ENCODE assay signal across 1 cellular context in the genomic region with DNA sequence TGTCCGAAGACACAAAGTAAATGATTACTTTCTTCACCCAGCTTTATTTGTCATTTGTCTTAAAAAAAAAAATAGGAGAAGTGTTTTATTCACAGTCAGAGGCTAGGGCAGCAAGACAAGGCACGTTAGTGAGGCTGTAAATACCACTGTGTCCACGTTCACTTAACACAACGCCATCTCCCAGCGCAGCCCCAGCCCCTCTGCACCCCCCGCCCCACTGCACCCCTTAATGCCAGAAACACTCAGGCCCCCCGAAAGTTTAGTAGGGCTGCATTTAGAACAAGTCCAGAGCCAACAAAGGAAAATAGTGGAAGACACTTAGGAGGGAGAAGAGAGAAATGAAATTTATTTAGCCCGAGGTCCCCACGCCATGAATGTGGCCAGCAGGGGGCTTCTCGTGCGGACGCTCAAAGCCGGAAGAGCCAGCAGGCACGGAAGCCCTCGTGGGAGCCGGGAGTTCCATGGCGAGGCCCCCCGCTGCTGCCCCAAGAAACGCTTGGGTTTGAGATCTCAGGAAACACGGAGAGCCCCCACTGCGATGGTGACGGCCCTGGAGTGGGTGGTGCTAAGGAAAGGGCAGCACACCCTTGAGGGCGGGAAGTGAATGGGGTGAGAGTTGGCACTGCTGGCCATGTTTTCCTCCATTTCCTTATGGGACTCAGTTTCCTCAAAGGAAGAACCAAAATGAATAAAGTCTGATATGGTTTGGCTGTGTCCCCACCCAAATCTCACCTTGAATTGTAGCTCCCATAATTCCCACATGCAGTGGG.
TF ChIP-seq lines count a peak whose summit lies in the region.

No MANE protein-coding gene starts in this region.

TF ChIP-seq in GM12878, 131 proteins besides CTCF, POLR2A, EP300 and RAD21 (continues in another document):
- TF ChIP-seq, protein P1, sequence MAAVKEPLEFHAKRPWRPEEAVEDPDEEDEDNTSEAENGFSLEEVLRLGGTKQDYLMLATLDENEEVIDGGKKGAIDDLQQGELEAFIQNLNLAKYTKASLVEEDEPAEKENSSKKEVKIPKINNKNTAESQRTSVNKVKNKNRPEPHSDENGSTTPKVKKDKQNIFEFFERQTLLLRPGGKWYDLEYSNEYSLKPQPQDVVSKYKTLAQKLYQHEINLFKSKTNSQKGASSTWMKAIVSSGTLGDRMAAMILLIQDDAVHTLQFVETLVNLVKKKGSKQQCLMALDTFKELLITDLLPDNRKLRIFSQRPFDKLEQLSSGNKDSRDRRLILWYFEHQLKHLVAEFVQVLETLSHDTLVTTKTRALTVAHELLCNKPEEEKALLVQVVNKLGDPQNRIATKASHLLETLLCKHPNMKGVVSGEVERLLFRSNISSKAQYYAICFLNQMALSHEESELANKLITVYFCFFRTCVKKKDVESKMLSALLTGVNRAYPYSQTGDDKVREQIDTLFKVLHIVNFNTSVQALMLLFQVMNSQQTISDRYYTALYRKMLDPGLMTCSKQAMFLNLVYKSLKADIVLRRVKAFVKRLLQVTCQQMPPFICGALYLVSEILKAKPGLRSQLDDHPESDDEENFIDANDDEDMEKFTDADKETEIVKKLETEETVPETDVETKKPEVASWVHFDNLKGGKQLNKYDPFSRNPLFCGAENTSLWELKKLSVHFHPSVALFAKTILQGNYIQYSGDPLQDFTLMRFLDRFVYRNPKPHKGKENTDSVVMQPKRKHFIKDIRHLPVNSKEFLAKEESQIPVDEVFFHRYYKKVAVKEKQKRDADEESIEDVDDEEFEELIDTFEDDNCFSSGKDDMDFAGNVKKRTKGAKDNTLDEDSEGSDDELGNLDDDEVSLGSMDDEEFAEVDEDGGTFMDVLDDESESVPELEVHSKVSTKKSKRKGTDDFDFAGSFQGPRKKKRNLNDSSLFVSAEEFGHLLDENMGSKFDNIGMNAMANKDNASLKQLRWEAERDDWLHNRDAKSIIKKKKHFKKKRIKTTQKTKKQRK (IDR thresholded peaks at IDR 0.05; ENCODE audit: low read depth, low read length): no peak
- TF ChIP-seq, protein P2, sequence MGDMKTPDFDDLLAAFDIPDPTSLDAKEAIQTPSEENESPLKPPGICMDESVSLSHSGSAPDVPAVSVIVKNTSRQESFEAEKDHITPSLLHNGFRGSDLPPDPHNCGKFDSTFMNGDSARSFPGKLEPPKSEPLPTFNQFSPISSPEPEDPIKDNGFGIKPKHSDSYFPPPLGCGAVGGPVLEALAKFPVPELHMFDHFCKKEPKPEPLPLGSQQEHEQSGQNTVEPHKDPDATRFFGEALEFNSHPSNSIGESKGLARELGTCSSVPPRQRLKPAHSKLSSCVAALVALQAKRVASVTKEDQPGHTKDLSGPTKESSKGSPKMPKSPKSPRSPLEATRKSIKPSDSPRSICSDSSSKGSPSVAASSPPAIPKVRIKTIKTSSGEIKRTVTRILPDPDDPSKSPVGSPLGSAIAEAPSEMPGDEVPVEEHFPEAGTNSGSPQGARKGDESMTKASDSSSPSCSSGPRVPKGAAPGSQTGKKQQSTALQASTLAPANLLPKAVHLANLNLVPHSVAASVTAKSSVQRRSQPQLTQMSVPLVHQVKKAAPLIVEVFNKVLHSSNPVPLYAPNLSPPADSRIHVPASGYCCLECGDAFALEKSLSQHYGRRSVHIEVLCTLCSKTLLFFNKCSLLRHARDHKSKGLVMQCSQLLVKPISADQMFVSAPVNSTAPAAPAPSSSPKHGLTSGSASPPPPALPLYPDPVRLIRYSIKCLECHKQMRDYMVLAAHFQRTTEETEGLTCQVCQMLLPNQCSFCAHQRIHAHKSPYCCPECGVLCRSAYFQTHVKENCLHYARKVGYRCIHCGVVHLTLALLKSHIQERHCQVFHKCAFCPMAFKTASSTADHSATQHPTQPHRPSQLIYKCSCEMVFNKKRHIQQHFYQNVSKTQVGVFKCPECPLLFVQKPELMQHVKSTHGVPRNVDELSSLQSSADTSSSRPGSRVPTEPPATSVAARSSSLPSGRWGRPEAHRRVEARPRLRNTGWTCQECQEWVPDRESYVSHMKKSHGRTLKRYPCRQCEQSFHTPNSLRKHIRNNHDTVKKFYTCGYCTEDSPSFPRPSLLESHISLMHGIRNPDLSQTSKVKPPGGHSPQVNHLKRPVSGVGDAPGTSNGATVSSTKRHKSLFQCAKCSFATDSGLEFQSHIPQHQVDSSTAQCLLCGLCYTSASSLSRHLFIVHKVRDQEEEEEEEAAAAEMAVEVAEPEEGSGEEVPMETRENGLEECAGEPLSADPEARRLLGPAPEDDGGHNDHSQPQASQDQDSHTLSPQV (IDR thresholded peaks at IDR 0.05): peak; percentile 54; the same call in 1 of the 2 replicates
- TF ChIP-seq IKZF1 (conservative IDR thresholded peaks at IDR 0.05) (peak; percentile 48), EED (IDR thresholded peaks at IDR 0.05; ENCODE audit: low read depth) (no peak), PAX8 (IDR thresholded peaks at IDR 0.05) (no peak), TBL1XR1 (IDR thresholded peaks at IDR 0.05; ENCODE audit: low read depth, low read length) (no peak), ETV6 (conservative IDR thresholded peaks at IDR 0.05 in 1 of 2, IDR thresholded peaks at IDR 0.05 in 1 of 2; ENCODE audit: borderline replicate concordance in 1 of 2, low read depth in 1 of 2) (no peak), IRF4 (IDR thresholded peaks at IDR 0.05; ENCODE audit: low read depth, low read length) (0 out of 2 replicates have a peak, but pooled peaks have one; percentile 22), ZNF274 (IDR thresholded peaks at IDR 0.05; ENCODE audit: insufficient read depth, insufficient read length) (no peak), JUND (IDR thresholded peaks at IDR 0.05; ENCODE audit: low read depth, low read length) (no peak), KLF5 (IDR thresholded peaks at IDR 0.05; ENCODE audit: partially characterized antibody) (no peak), ZSCAN29 (IDR thresholded peaks at IDR 0.05) (no peak), HDAC2 (IDR thresholded peaks at IDR 0.05) (no peak), SMC3 (IDR thresholded peaks at IDR 0.05; ENCODE audit: borderline replicate concordance, low read length) (peak; percentile 67), IKZF2 (IDR thresholded peaks at IDR 0.05) (0 out of 4 replicates have a peak, but pooled peaks of 1 of the 2 experiments have one; percentile 20), MEF2A (IDR thresholded peaks at IDR 0.05; ENCODE audit: insufficient read depth, low read depth, low read length) (no peak), SMAD5 (IDR thresholded peaks at IDR 0.05; ENCODE audit: low read depth) (no peak), YY1 (IDR thresholded peaks at IDR 0.05; ENCODE audit: low read depth, low read length) (peak; percentile 44), NRF1 (conservative IDR thresholded peaks at IDR 0.05; ENCODE audit: low read depth, low read length) (no peak), NR2C2 (IDR thresholded peaks at IDR 0.05; ENCODE audit: borderline replicate concordance, control insufficient read depth, insufficient read length, low read depth) (no peak), SRF (IDR thresholded peaks at IDR 0.05; ENCODE audit: low read depth in 2 of 2, low read length in 2 of 2) (no peak), MYC (IDR thresholded peaks at IDR 0.05; ENCODE audit: insufficient read depth, insufficient read length, insufficient replicate concordance, low read length, severe bottlenecking) (no peak), NBN (IDR thresholded peaks at IDR 0.05) (no peak), MTA2 (IDR thresholded peaks at IDR 0.05; ENCODE audit: low read depth) (no peak), ZNF622 (IDR thresholded peaks at IDR 0.05) (no peak)
- TF ChIP-seq, protein P3, sequence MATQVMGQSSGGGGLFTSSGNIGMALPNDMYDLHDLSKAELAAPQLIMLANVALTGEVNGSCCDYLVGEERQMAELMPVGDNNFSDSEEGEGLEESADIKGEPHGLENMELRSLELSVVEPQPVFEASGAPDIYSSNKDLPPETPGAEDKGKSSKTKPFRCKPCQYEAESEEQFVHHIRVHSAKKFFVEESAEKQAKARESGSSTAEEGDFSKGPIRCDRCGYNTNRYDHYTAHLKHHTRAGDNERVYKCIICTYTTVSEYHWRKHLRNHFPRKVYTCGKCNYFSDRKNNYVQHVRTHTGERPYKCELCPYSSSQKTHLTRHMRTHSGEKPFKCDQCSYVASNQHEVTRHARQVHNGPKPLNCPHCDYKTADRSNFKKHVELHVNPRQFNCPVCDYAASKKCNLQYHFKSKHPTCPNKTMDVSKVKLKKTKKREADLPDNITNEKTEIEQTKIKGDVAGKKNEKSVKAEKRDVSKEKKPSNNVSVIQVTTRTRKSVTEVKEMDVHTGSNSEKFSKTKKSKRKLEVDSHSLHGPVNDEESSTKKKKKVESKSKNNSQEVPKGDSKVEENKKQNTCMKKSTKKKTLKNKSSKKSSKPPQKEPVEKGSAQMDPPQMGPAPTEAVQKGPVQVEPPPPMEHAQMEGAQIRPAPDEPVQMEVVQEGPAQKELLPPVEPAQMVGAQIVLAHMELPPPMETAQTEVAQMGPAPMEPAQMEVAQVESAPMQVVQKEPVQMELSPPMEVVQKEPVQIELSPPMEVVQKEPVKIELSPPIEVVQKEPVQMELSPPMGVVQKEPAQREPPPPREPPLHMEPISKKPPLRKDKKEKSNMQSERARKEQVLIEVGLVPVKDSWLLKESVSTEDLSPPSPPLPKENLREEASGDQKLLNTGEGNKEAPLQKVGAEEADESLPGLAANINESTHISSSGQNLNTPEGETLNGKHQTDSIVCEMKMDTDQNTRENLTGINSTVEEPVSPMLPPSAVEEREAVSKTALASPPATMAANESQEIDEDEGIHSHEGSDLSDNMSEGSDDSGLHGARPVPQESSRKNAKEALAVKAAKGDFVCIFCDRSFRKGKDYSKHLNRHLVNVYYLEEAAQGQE (IDR thresholded peaks at IDR 0.05; ENCODE audit: low read depth, low read length): no peak
- TF ChIP-seq, protein P4, sequence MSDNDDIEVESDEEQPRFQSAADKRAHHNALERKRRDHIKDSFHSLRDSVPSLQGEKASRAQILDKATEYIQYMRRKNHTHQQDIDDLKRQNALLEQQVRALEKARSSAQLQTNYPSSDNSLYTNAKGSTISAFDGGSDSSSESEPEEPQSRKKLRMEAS (IDR thresholded peaks at IDR 0.05; ENCODE audit: low read depth, low read length): peak; percentile 40; the same call in 1 of the 2 replicates
- TF ChIP-seq, protein P5, sequence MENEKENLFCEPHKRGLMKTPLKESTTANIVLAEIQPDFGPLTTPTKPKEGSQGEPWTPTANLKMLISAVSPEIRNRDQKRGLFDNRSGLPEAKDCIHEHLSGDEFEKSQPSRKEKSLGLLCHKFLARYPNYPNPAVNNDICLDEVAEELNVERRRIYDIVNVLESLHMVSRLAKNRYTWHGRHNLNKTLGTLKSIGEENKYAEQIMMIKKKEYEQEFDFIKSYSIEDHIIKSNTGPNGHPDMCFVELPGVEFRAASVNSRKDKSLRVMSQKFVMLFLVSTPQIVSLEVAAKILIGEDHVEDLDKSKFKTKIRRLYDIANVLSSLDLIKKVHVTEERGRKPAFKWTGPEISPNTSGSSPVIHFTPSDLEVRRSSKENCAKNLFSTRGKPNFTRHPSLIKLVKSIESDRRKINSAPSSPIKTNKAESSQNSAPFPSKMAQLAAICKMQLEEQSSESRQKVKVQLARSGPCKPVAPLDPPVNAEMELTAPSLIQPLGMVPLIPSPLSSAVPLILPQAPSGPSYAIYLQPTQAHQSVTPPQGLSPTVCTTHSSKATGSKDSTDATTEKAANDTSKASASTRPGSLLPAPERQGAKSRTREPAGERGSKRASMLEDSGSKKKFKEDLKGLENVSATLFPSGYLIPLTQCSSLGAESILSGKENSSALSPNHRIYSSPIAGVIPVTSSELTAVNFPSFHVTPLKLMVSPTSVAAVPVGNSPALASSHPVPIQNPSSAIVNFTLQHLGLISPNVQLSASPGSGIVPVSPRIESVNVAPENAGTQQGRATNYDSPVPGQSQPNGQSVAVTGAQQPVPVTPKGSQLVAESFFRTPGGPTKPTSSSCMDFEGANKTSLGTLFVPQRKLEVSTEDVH (IDR thresholded peaks at IDR 0.05; ENCODE audit: low read depth, partially characterized antibody): no peak
- TF ChIP-seq, protein P6, sequence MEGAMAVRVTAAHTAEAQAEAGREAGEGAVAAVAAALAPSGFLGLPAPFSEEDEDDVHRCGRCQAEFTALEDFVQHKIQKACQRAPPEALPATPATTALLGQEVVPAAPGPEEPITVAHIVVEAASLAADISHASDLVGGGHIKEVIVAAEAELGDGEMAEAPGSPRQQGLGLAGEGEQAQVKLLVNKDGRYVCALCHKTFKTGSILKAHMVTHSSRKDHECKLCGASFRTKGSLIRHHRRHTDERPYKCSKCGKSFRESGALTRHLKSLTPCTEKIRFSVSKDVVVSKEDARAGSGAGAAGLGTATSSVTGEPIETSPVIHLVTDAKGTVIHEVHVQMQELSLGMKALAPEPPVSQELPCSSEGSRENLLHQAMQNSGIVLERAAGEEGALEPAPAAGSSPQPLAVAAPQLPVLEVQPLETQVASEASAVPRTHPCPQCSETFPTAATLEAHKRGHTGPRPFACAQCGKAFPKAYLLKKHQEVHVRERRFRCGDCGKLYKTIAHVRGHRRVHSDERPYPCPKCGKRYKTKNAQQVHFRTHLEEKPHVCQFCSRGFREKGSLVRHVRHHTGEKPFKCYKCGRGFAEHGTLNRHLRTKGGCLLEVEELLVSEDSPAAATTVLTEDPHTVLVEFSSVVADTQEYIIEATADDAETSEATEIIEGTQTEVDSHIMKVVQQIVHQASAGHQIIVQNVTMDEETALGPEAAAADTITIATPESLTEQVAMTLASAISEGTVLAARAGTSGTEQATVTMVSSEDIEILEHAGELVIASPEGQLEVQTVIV (IDR thresholded peaks at IDR 0.05; ENCODE audit: borderline replicate concordance, partially characterized antibody): peak; percentile 28
- TF ChIP-seq, protein P7, sequence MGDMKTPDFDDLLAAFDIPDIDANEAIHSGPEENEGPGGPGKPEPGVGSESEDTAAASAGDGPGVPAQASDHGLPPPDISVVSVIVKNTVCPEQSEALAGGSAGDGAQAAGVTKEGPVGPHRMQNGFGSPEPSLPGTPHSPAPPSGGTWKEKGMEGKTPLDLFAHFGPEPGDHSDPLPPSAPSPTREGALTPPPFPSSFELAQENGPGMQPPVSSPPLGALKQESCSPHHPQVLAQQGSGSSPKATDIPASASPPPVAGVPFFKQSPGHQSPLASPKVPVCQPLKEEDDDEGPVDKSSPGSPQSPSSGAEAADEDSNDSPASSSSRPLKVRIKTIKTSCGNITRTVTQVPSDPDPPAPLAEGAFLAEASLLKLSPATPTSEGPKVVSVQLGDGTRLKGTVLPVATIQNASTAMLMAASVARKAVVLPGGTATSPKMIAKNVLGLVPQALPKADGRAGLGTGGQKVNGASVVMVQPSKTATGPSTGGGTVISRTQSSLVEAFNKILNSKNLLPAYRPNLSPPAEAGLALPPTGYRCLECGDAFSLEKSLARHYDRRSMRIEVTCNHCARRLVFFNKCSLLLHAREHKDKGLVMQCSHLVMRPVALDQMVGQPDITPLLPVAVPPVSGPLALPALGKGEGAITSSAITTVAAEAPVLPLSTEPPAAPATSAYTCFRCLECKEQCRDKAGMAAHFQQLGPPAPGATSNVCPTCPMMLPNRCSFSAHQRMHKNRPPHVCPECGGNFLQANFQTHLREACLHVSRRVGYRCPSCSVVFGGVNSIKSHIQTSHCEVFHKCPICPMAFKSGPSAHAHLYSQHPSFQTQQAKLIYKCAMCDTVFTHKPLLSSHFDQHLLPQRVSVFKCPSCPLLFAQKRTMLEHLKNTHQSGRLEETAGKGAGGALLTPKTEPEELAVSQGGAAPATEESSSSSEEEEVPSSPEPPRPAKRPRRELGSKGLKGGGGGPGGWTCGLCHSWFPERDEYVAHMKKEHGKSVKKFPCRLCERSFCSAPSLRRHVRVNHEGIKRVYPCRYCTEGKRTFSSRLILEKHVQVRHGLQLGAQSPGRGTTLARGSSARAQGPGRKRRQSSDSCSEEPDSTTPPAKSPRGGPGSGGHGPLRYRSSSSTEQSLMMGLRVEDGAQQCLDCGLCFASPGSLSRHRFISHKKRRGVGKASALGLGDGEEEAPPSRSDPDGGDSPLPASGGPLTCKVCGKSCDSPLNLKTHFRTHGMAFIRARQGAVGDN (IDR thresholded peaks at IDR 0.05): peak; percentile 80
